Comparison of ENCODE assay signal across 27 cellular contexts in genomic region chr3:105466495-105467080, GRCh38.
A peak's percentile ranks its signal among the peaks of the same experiment; 100 is the strongest.
DNase-seq lines count a peak whose midpoint lies in the region; ATAC-seq and TF ChIP-seq lines count a peak whose summit lies in the region.
"Had no signal": no experiment of that assay in that cellular context is flagged by ENCODE, and none has a peak within 500 bp of the region (broad histone marks: within the 10 kb centered on the region; RNA-seq: fewer than 3 reads in every experiment).

No MANE protein-coding gene starts in this region.

- 0 to 42% (median 0%) methylated on average over 1 of the region's 1 CpG for WGBS in heart left ventricle, 4 donors

- BruUV-seq in PC-9 (replicated peaks; lab: Mats Ljungman, UMichigan) = no TSS peak

- H3K36me3 ChIP-seq in PC-9 (ENCODE audit: low read depth) = no peaks in the 10 kb centered on the region
- no peaks in the 10 kb centered on the region for H3K36me3 ChIP-seq in parathyroid adenoma (ENCODE audit: control insufficient read depth, insufficient read depth, low read length)
- H3K36me3 ChIP-seq in heart left ventricle = no peaks in the 10 kb centered on the region
- H3K36me3 ChIP-seq: neutrophil, stomach, transverse colon had no signal

- H2AFZ ChIP-seq in PC-9 (0 out of 2 replicates have a peak overlapping the region, but pooled peaks have one; percentile 4), parathyroid adenoma (no peak overlapping the region)

- no peak overlapping the region for H3K4me3 ChIP-seq in PC-9
- no peak overlapping the region for H3K4me3 ChIP-seq in fibroblast of the aortic adventitia (ENCODE audit: low read depth, low read length)
- no peak overlapping the region for H3K4me3 ChIP-seq in parathyroid adenoma (ENCODE audit: low read depth, low read length)
- H3K4me3 ChIP-seq in heart left ventricle = no peak overlapping the region
- H3K4me3 ChIP-seq: stomach, transverse colon had no signal

- POLR2A ChIA-PET in PC-9 (lab: Charles Lee; ENCODE audit: unreplicated experiment) = interaction anchor here (0.6 to 0.7 kb wide), 2 partner anchors 100 to 886 kb away, joined by 3 to 8 read pairs; partner anchors contain the start of gene ALCAM

- intact Hi-C loops in PC-9 (cut with micrococcal nuclease; ENCODE audit: unreplicated experiment) = no loop called here
- intact Hi-C loops in heart left ventricle (cut with DNase I) = no loop called here

- ATAC-seq in heart left ventricle = no peak
- ATAC-seq: activated T-cell treated with anti-CD3 and anti-CD28 coated beads, Interleukin-2, amount 50 U/mL, for 4 hours; left cardiac atrium; T-cell had no signal

- no peak overlapping the region for H3K27ac ChIP-seq in PC-9
- H3K27ac ChIP-seq in parathyroid adenoma = peak overlapping the region; percentile 40
- no peak overlapping the region for H3K27ac ChIP-seq in heart left ventricle
- H3K27ac ChIP-seq: neutrophil, stomach, transverse colon had no signal

- TF ChIP-seq CTCF in PC-9 (conservative IDR thresholded peaks at IDR 0.05) (no peak), fibroblast of the aortic adventitia (IDR thresholded peaks at IDR 0.05; ENCODE audit: insufficient read depth, low read length) (no peak), parathyroid adenoma (IDR thresholded peaks at IDR 0.05) (no peak), glutamatergic neuron (IDR thresholded peaks at IDR 0.05; ENCODE audit: partially characterized antibody, unreplicated experiment) (no peak), heart left ventricle (IDR thresholded peaks at IDR 0.05) (no peak)

- H3K9me3 Mint-ChIP-seq in glutamatergic neuron (ENCODE audit: unreplicated experiment) = no peaks in the 10 kb centered on the region
- H3K9me3 Mint-ChIP-seq: activated B cell treated with CpG ODN at 0.5 μM for 24 hours; activated T-cell treated with anti-CD3 and anti-CD28 coated beads, Interleukin-2, amount 50 U/mL, for 4 hours; memory B cell; T-cell had no signal

- no peaks in the 10 kb centered on the region for H3F3A ChIP-seq in PC-9 (ENCODE audit: insufficient read depth, low read depth)

- H3K9ac ChIP-seq in parathyroid adenoma = no peak overlapping the region

- H4K20me1 ChIP-seq in PC-9 (ENCODE audit: insufficient read depth) = no peaks in the 10 kb centered on the region; the same call in 1 of the 2 replicates

- no peak overlapping the region for H3K4me3 Mint-ChIP-seq in glutamatergic neuron (ENCODE audit: unreplicated experiment)
- H3K4me3 Mint-ChIP-seq: activated B cell treated with CpG ODN at 0.5 μM for 24 hours; activated T-cell treated with anti-CD3 and anti-CD28 coated beads, Interleukin-2, amount 50 U/mL, for 4 hours; memory B cell; T-cell had no signal

- H3K9me3 ChIP-seq in PC-9 (ENCODE audit: insufficient read depth, low read depth) (no peaks in the 10 kb centered on the region; the same call in 1 of the 2 replicates), parathyroid adenoma (ENCODE audit: control insufficient read depth, low read length) (no peaks in the 10 kb centered on the region), heart left ventricle (peaks cover 0 to 4% (median 0%) of the 10 kb centered on the region in 12 donors)
- H3K9me3 ChIP-seq: Caco-2, neutrophil, stomach, transverse colon had no signal

- no peak for TF ChIP-seq POLR2A in heart left ventricle (IDR thresholded peaks at IDR 0.05)

- H3K27me3 ChIP-seq in PC-9 (ENCODE audit: insufficient read depth, low read depth) = no peaks in the 10 kb centered on the region
- H3K27me3 ChIP-seq in parathyroid adenoma (ENCODE audit: control insufficient read depth, insufficient read depth, low read length) = no peaks in the 10 kb centered on the region
- H3K27me3 ChIP-seq in heart left ventricle = no peaks in the 10 kb centered on the region
- H3K27me3 ChIP-seq: neutrophil, stomach, transverse colon had no signal

- no peaks in the 10 kb centered on the region for H3K79me2 ChIP-seq in PC-9 (ENCODE audit: low read depth)
- peaks cover 30% of the 10 kb centered on the region for H3K79me2 ChIP-seq in parathyroid adenoma

- H3K36me3 Mint-ChIP-seq in glutamatergic neuron (ENCODE audit: unreplicated experiment) = no peaks in the 10 kb centered on the region
- H3K36me3 Mint-ChIP-seq: memory B cell, T-cell had no signal

- peaks cover 1% of the 10 kb centered on the region for H3K4me1 Mint-ChIP-seq in glutamatergic neuron (ENCODE audit: low read depth, unreplicated experiment)
- H3K4me1 Mint-ChIP-seq: T-cell had no signal

- H3K4me1 ChIP-seq in PC-9 (replicated peaks; ENCODE audit: insufficient read depth) (no peaks in the 10 kb centered on the region), parathyroid adenoma (peaks cover 11% of the 10 kb centered on the region), heart left ventricle (no peaks in the 10 kb centered on the region)
- H3K4me1 ChIP-seq: Caco-2, transverse colon had no signal

- H3K27ac Mint-ChIP-seq in glutamatergic neuron (ENCODE audit: unreplicated experiment) = no peak overlapping the region
- H3K27ac Mint-ChIP-seq: activated B cell treated with CpG ODN at 0.5 μM for 24 hours, memory B cell, T-cell had no signal

- H3K27me3 Mint-ChIP-seq in glutamatergic neuron (ENCODE audit: unreplicated experiment) = no peaks in the 10 kb centered on the region
- H3K27me3 Mint-ChIP-seq: activated B cell treated with CpG ODN at 0.5 μM for 24 hours, memory B cell, T-cell had no signal

- H3K4me2 ChIP-seq in PC-9 = no peak overlapping the region
- H3K4me2 ChIP-seq in parathyroid adenoma (ENCODE audit: low read length) = peak overlapping the region; percentile 45

- no peaks in the 10 kb centered on the region for H3K9me2 ChIP-seq in PC-9 (ENCODE audit: insufficient read depth)

- CTCF ChIA-PET in PC-9 (lab: Charles Lee) = no interaction called here

- DNase-seq in EH (ENCODE audit: low read depth) = peak; percentile 55
- DNase-seq in PC-9 = no peak
- DNase-seq in fibroblast of the aortic adventitia (ENCODE audit: low read depth) = peak; percentile 24
- no peak for DNase-seq in glutamatergic neuron
- DNase-seq in putamen (ENCODE audit: low spot score) = no peak
- DNase-seq in heart left ventricle = no peak
- no peak for DNase-seq in DMS114 treated with DMSO at 0.1 percent for 48 hours (lab: John Stamatoyannopoulos, UW; ENCODE audit: unreplicated experiment)
- DNase-seq: activated B cell treated with CpG ODN at 0.5 μM for 24 hours; activated CD4-positive, alpha-beta T cell treated with anti-CD3 and anti-CD28 coated beads, Interleukin-2, amount 50 U/mL, for 1 hour; activated naive CD4-positive, alpha-beta T cell; activated T-cell treated with anti-CD3 and anti-CD28 coated beads, Interleukin-2, amount 50 U/mL, for 4 hours; Caco-2; DND-41; effector memory CD4-positive, alpha-beta T cell; Karpas-422; left cardiac atrium; NCI-H1417 treated with DMSO at 0.1 percent for 48 hours; NCI-H510A; SHP77 treated with DMSO at 0.1 percent for 48 hours; small intestine; stimulated activated CD4-positive, alpha-beta T cell treated with anti-CD3 and anti-CD28 coated beads, Interleukin-1b, Interleukin-23, amount 100 ng/mL, for 48 hours; stomach; T-cell; transverse colon had no signal

Comparison
In these comparisons a context has a peak if more than half of its experiments do, and no peak if none do; other contexts are left out.
1. DNase-seq: peak in EH (single experiment) and fibroblast of the aortic adventitia (single experiment); none in PC-9 (0 of 2), glutamatergic neuron (single experiment), putamen (single experiment), heart left ventricle (0 of 5) and DMS114 treated with DMSO at 0.1 percent for 48 hours (single experiment).